Comparison of ENCODE assay signal across 33 cellular contexts in genomic region chr13:41137241-41137640, GRCh38. TPM values are rescaled to one million over a fixed set of nuclear protein-coding genes. Genes with fewer than 3 reads are reported as not detected.
DNase-seq lines count a peak whose midpoint lies in the region; ATAC-seq and TF ChIP-seq lines count a peak whose summit lies in the region.
"Had no signal": no experiment of that assay in that cellular context is flagged by ENCODE, and none has a peak within 500 bp of the region (broad histone marks: within the 10 kb centered on the region; RNA-seq: fewer than 3 reads in every experiment).

No MANE protein-coding gene starts in this region.

- H3K4me1 ChIP-seq in PC-3 (ENCODE audit: insufficient read depth, low read length): peaks cover 41% of the 10 kb centered on the region
- peaks cover 4 to 7% of the 10 kb centered on the region in 2 experiments for H3K4me1 ChIP-seq in trophoblast cell (ENCODE audit: control insufficient read depth in 1 of 2, insufficient read depth in 2 of 2, low read length in 2 of 2)
- peaks cover 7% of the 10 kb centered on the region for H3K4me1 ChIP-seq in CD8-positive, alpha-beta T cell (ENCODE audit: insufficient read depth, low read length)
- H3K4me1 ChIP-seq in ovary (ENCODE audit: insufficient read depth): peaks cover 3% of the 10 kb centered on the region
- H3K4me1 ChIP-seq in esophagus muscularis mucosa: peaks cover 5 to 9% (median 6%) of the 10 kb centered on the region in 4 donors
- H3K4me1 ChIP-seq: neural progenitor cell had no signal

- no peak for TF ChIP-seq POLR2A in ovary (IDR thresholded peaks at IDR 0.05)
- TF ChIP-seq POLR2A in esophagus muscularis mucosa (IDR thresholded peaks at IDR 0.05; ENCODE audit: low read depth): no peak

- no CpG with 5 or more reads among the region's 3 CpGs for WGBS in trophoblast cell (ENCODE audit: extremely low coverage, insufficient coverage, insufficient read length)
- 60 to 79% (median 71%) methylated on average over 3 of the region's 3 CpGs for WGBS in ovary, 3 donors
- 69% methylated on average over 3 of the region's 3 CpGs for WGBS in esophagus muscularis mucosa

- no peak overlapping the region for H2BK12ac ChIP-seq in trophoblast cell (ENCODE audit: low read length)

- peak overlapping the region; percentile 41; the same call in 1 of the 2 replicates for H3K4me3 ChIP-seq in PC-3 (ENCODE audit: low read length)
- no peak overlapping the region for H3K4me3 ChIP-seq in trophoblast cell (ENCODE audit: low read depth, low read length)
- H3K4me3 ChIP-seq in CD8-positive, alpha-beta T cell (ENCODE audit: low read depth, low read length): no peak overlapping the region
- no peak overlapping the region for H3K4me3 ChIP-seq in ovary
- no peak overlapping the region for H3K4me3 ChIP-seq in esophagus muscularis mucosa
- H3K4me3 ChIP-seq: BLaER1 treated with 17β-estradiol and CSF1 and Interleukin-3, amounts not matched to agents 10 nM and 100 nM; gastroesophageal sphincter; neural progenitor cell; SJCRH30; testis had no signal

- H3K4ac ChIP-seq in trophoblast cell (ENCODE audit: low read depth, low read length): no peak overlapping the region

- DNase-seq in DMS153 (lab: John Stamatoyannopoulos, UW) (peak; percentile 12), DMS153 treated with DMSO at 0.1 percent for 48 hours (lab: John Stamatoyannopoulos, UW; ENCODE audit: unreplicated experiment) (no peak), PC-3 (peak; percentile 79), trophoblast cell (peak; percentile 72 to 91), ovary (no peak), esophagus muscularis mucosa (ENCODE audit: extremely low spot score) (no peak)
- no peak for DNase-seq in CD8-positive, alpha-beta T cell
- DNase-seq: activated CD4-positive, alpha-beta T cell treated with anti-CD3 and anti-CD28 coated beads, Interleukin-2, amount 50 U/mL, for 4 hours; activated CD8-positive, alpha-beta memory T cell treated with anti-CD3 and anti-CD28 coated beads, Interleukin-2, amount 10 ng/mL, durations not matched to agents 7 days and 5 days; activated gamma-delta T cell; activated naive CD8-positive, alpha-beta T cell treated with anti-CD3 and anti-CD28 coated beads, Interleukin-2, amount 50 U/mL, for 24 hours; activated T-cell treated with anti-CD3 and anti-CD28 coated beads, Interleukin-2, amount 50 U/mL, for 4 hours; central memory CD4-positive, alpha-beta T cell; COR-L47; DMS79; endodermal cell; hippocampal formation; NCI-H1092 treated with DMSO at 0.1 percent for 48 hours; NCI-H2029; NCI-H82; right cardiac atrium; SJCRH30; stimulated activated CD4-positive, alpha-beta T cell treated with anti-CD3 and anti-CD28 coated beads, Interleukin-1b, Interleukin-23, amount 100 ng/mL, for 48 hours; stimulated activated CD8-positive, alpha-beta memory T cell treated with anti-CD3 and anti-CD28 coated beads, Interleukin-4, amount 100 ng/mL, for 48 hours; T-helper 1 cell; testis had no signal

- H3K14ac ChIP-seq in trophoblast cell (ENCODE audit: low read length): no peak overlapping the region

- H4K12ac ChIP-seq in trophoblast cell (ENCODE audit: low read depth, low read length): no peak overlapping the region

- no peak for TF ChIP-seq EP300 in ovary (IDR thresholded peaks at IDR 0.05)
- TF ChIP-seq EP300 in esophagus muscularis mucosa (IDR thresholded peaks at IDR 0.05): no peak

- H3K27ac ChIP-seq in PC-3 (ENCODE audit: low read length) (peak overlapping the region; percentile 99), trophoblast cell (ENCODE audit: low read depth, low read length) (no peak overlapping the region), ovary (no peak overlapping the region), esophagus muscularis mucosa (replicated peaks in 1 of 4) (no peak overlapping the region)
- H3K27ac ChIP-seq in CD8-positive, alpha-beta T cell (ENCODE audit: low read depth, low read length): no peak overlapping the region
- H3K27ac ChIP-seq: 22Rv1; BLaER1 treated with 17β-estradiol and CSF1 and Interleukin-3, amounts not matched to agents 10 nM and 100 nM; gastroesophageal sphincter; neural progenitor cell; SJCRH30; testis had no signal

- no peak overlapping the region for H2BK5ac ChIP-seq in trophoblast cell (ENCODE audit: low read depth, low read length, poor library complexity)

- no peak overlapping the region for H2BK120ac ChIP-seq in trophoblast cell (ENCODE audit: insufficient read depth, low read length, poor library complexity)

- POLR2A ChIA-PET in PC-3 (lab: Charles Lee; ENCODE audit: unreplicated experiment): no interaction called here
- POLR2A ChIA-PET in CD8-positive, alpha-beta T cell (lab: Charles Lee): no interaction called here

- no peaks in the 10 kb centered on the region for H3K9me3 ChIP-seq in PC-3 (ENCODE audit: low read length)
- H3K9me3 ChIP-seq in trophoblast cell (ENCODE audit: insufficient read depth, low read depth, low read length): no peaks in the 10 kb centered on the region
- no peaks in the 10 kb centered on the region for H3K9me3 ChIP-seq in CD8-positive, alpha-beta T cell (ENCODE audit: low read length)
- no peaks in the 10 kb centered on the region for H3K9me3 ChIP-seq in ovary
- H3K9me3 ChIP-seq in esophagus muscularis mucosa: no peaks in the 10 kb centered on the region
- H3K9me3 ChIP-seq: BLaER1 treated with 17β-estradiol and CSF1 and Interleukin-3, amounts not matched to agents 10 nM and 100 nM; gastroesophageal sphincter; SJCRH30; testis had no signal

- no peaks in the 10 kb centered on the region for H3K9me2 ChIP-seq in PC-3 (replicated peaks; ENCODE audit: low read length)

- H3K9ac ChIP-seq in PC-3 (ENCODE audit: low read length) (peak overlapping the region; percentile 79), trophoblast cell (ENCODE audit: low read length) (no peak overlapping the region)
- H3K9ac ChIP-seq: BLaER1 treated with 17β-estradiol and CSF1 and Interleukin-3, amounts not matched to agents 10 nM and 100 nM; neural progenitor cell had no signal

- TF ChIP-seq CTCF in PC-3 (conservative IDR thresholded peaks at IDR 0.05; ENCODE audit: low read depth, low read length): no peak
- TF ChIP-seq CTCF in CD8-positive, alpha-beta T cell (IDR thresholded peaks at IDR 0.05): no peak
- no peak for TF ChIP-seq CTCF in ovary (IDR thresholded peaks at IDR 0.05)
- TF ChIP-seq CTCF in esophagus muscularis mucosa (IDR thresholded peaks at IDR 0.05): no peak

- H3F3A ChIP-seq in PC-3 (ENCODE audit: low read length, unreplicated experiment): peaks cover 5% of the 10 kb centered on the region

- no peaks in the 10 kb centered on the region for H3K27me3 ChIP-seq in PC-3 (ENCODE audit: low read length)
- no peaks in the 10 kb centered on the region for H3K27me3 ChIP-seq in trophoblast cell (ENCODE audit: insufficient read depth, low read length)
- no peaks in the 10 kb centered on the region for H3K27me3 ChIP-seq in CD8-positive, alpha-beta T cell (ENCODE audit: insufficient read depth, low read length)
- no peaks in the 10 kb centered on the region for H3K27me3 ChIP-seq in ovary
- no peaks in the 10 kb centered on the region for H3K27me3 ChIP-seq in esophagus muscularis mucosa
- H3K27me3 ChIP-seq: BLaER1 treated with 17β-estradiol and CSF1 and Interleukin-3, amounts not matched to agents 10 nM and 100 nM; gastroesophageal sphincter; neural progenitor cell; SJCRH30; testis had no signal

- peaks cover 11% of the 10 kb centered on the region for H3K36me3 Mint-ChIP-seq in CD8-positive, alpha-beta T cell

- no peak overlapping the region for H3K27ac Mint-ChIP-seq in CD8-positive, alpha-beta T cell
- H3K27ac Mint-ChIP-seq: activated CD8-positive, alpha-beta memory T cell treated with anti-CD3 and anti-CD28 coated beads, Interleukin-2, amount 10 ng/mL, durations not matched to agents 7 days and 5 days; activated naive CD8-positive, alpha-beta T cell treated with anti-CD3 and anti-CD28 coated beads, Interleukin-2, amount 50 U/mL, for 24 hours; memory B cell; neural progenitor cell; stimulated activated naive CD8-positive, alpha-beta T cell treated with anti-CD3 and anti-CD28 coated beads, Interleukin-15, Interleukin-2, amounts not matched to agents 100 ng/mL and 50 ng/mL, for 24 hours had no signal

- H3K23ac ChIP-seq in trophoblast cell (ENCODE audit: low read length): no peak overlapping the region

- H4K91ac ChIP-seq in trophoblast cell (ENCODE audit: low read depth, low read length): no peak overlapping the region

- no peak overlapping the region for H4K8ac ChIP-seq in trophoblast cell (ENCODE audit: low read depth, low read length)

- CTCF ChIA-PET in PC-3 (lab: Charles Lee): interaction anchor here (1.5 kb wide), 1 partner anchor 83 kb away, joined by 5 read pairs; no protein-coding TSS in a partner anchor
- CTCF ChIA-PET in CD8-positive, alpha-beta T cell (lab: Charles Lee): no interaction called here

- peaks cover 25% of the 10 kb centered on the region for H3K4me1 Mint-ChIP-seq in CD8-positive, alpha-beta T cell (ENCODE audit: low read depth)

- H3K18ac ChIP-seq in trophoblast cell (ENCODE audit: low read length): no peak overlapping the region

- H3K9me3 Mint-ChIP-seq in CD8-positive, alpha-beta T cell: no peaks in the 10 kb centered on the region
- H3K9me3 Mint-ChIP-seq: activated naive CD8-positive, alpha-beta T cell treated with anti-CD3 and anti-CD28 coated beads, Interleukin-2, amount 50 U/mL, for 24 hours; activated T-cell treated with anti-CD3 and anti-CD28 coated beads, Interleukin-2, amount 50 U/mL, for 4 hours; endodermal cell; neural progenitor cell; stimulated activated naive CD8-positive, alpha-beta T cell treated with anti-CD3 and anti-CD28 coated beads, Interleukin-15, Interleukin-2, amounts not matched to agents 100 ng/mL and 50 ng/mL, for 24 hours had no signal

- no peak overlapping the region for H2AK5ac ChIP-seq in trophoblast cell (ENCODE audit: low read length)

- H4K20me1 ChIP-seq in PC-3 (ENCODE audit: low read length): no peaks in the 10 kb centered on the region
- H4K20me1 ChIP-seq: BLaER1 treated with 17β-estradiol and CSF1 and Interleukin-3, amounts not matched to agents 10 nM and 100 nM had no signal

- intact Hi-C loops in PC-3 (cut with micrococcal nuclease) (loop anchor here (5.0 to 10.0 kb wide), 2 partner anchors 75 to 178 kb away; partner anchors contain the start of genes NAA16 and WBP4), ovary (cut with DNase I) (loop anchor here in 2 of 4 donors (5.0 to 10.0 kb wide), 2 partner anchors 55 to 68 kb away; partner anchors contain the start of gene KBTBD7 (in 1 of the 2)), esophagus muscularis mucosa (cut with DNase I) (no loop called here)
- intact Hi-C loops in CD8-positive, alpha-beta T cell (cut with DNase I, micrococcal nuclease): loop anchor here in 1 of 2 experiments (10.0 kb wide), 2 partner anchors 212 to 362 kb away; partner anchors contain the start of gene MRPS31

- peaks cover 6% of the 10 kb centered on the region for H3K79me1 ChIP-seq in trophoblast cell (ENCODE audit: low read length)

- no peaks in the 10 kb centered on the region for H3K27me3 Mint-ChIP-seq in CD8-positive, alpha-beta T cell (ENCODE audit: low read depth)
- H3K27me3 Mint-ChIP-seq: activated CD8-positive, alpha-beta memory T cell treated with anti-CD3 and anti-CD28 coated beads, Interleukin-2, amount 10 ng/mL, durations not matched to agents 7 days and 5 days; activated naive CD8-positive, alpha-beta T cell treated with anti-CD3 and anti-CD28 coated beads, Interleukin-2, amount 50 U/mL, for 24 hours; memory B cell; stimulated activated naive CD8-positive, alpha-beta T cell treated with anti-CD3 and anti-CD28 coated beads, Interleukin-15, Interleukin-2, amounts not matched to agents 100 ng/mL and 50 ng/mL, for 24 hours had no signal

- H3K36me3 ChIP-seq in PC-3 (ENCODE audit: low read depth, low read length) (no peaks in the 10 kb centered on the region), trophoblast cell (ENCODE audit: control insufficient read depth in 1 of 2, insufficient read depth in 2 of 2, low read length in 2 of 2) (no peaks in the 10 kb centered on the region), ovary (no peaks in the 10 kb centered on the region), esophagus muscularis mucosa (no peaks in the 10 kb centered on the region)
- H3K36me3 ChIP-seq in CD8-positive, alpha-beta T cell (ENCODE audit: insufficient read depth, low read length): no peaks in the 10 kb centered on the region
- H3K36me3 ChIP-seq: BLaER1 treated with 17β-estradiol and CSF1 and Interleukin-3, amounts not matched to agents 10 nM and 100 nM; gastroesophageal sphincter; neural progenitor cell; SJCRH30 had no signal

- H2AFZ ChIP-seq in PC-3 (ENCODE audit: low read length) (0 out of 2 replicates have a peak overlapping the region, but pooled peaks have one; percentile 12), trophoblast cell (ENCODE audit: insufficient read depth, low read length, poor library complexity) (no peak overlapping the region)
- H2AFZ ChIP-seq: neural progenitor cell had no signal

- no TSS peak for BruUV-seq in PC-3 (replicated peaks; lab: Mats Ljungman, UMichigan)

- peak; percentile 14 for ATAC-seq in PC-3
- ATAC-seq in esophagus mucosa: peak; percentile 45
- no peak for ATAC-seq in CD8-positive, alpha-beta T cell
- ATAC-seq: activated CD8-positive, alpha-beta memory T cell treated with anti-CD3 and anti-CD28 coated beads, Interleukin-2, amount 10 ng/mL, durations not matched to agents 7 days and 5 days; activated naive CD8-positive, alpha-beta T cell treated with anti-CD3 and anti-CD28 coated beads, Interleukin-2, amount 50 U/mL, for 24 hours; activated T-cell treated with anti-CD3 and anti-CD28 coated beads, Interleukin-2, amount 50 U/mL, for 4 hours; gastroesophageal sphincter; right cardiac atrium had no signal

- H3K4me2 ChIP-seq in PC-3 (ENCODE audit: low read length) (peak overlapping the region; percentile 80), trophoblast cell (ENCODE audit: low read length) (no peak overlapping the region)
- H3K4me2 ChIP-seq: BLaER1 treated with 17β-estradiol and CSF1 and Interleukin-3, amounts not matched to agents 10 nM and 100 nM; neural progenitor cell had no signal

- H3K4me3 Mint-ChIP-seq in CD8-positive, alpha-beta T cell: no peak overlapping the region
- H3K4me3 Mint-ChIP-seq: activated CD8-positive, alpha-beta memory T cell treated with anti-CD3 and anti-CD28 coated beads, Interleukin-2, amount 10 ng/mL, durations not matched to agents 7 days and 5 days; activated naive CD8-positive, alpha-beta T cell treated with anti-CD3 and anti-CD28 coated beads, Interleukin-2, amount 50 U/mL, for 24 hours; activated T-cell treated with anti-CD3 and anti-CD28 coated beads, Interleukin-2, amount 50 U/mL, for 4 hours; endodermal cell; memory B cell; neural progenitor cell; stimulated activated naive CD8-positive, alpha-beta T cell treated with anti-CD3 and anti-CD28 coated beads, Interleukin-15, Interleukin-2, amounts not matched to agents 100 ng/mL and 50 ng/mL, for 24 hours had no signal

- peaks cover 11% of the 10 kb centered on the region for H3K79me2 ChIP-seq in PC-3 (ENCODE audit: low read length)
- H3K79me2 ChIP-seq in trophoblast cell (ENCODE audit: control insufficient read depth, insufficient read depth, low read length, poor library complexity): peaks cover 3% of the 10 kb centered on the region

RNA-seq across cellular contexts. Expression of gene KBTBD6, which starts 4.6 kb away (rescaled TPM):
- 4.4 and 5.1 TPM in 2 replicates for total RNA-seq in PC-3 (2014; rRNA removed)
- total RNA-seq in esophagus mucosa: 2.9 TPM
- polyA plus RNA-seq in trophoblast cell (2013): 2.9 and 3.2 TPM in 2 replicates
- 1 to 10 TPM; 2.2 to 2.3 TPM for total RNA-seq in CD8-positive, alpha-beta T cell
- 10 to 100 TPM in 3 of 7 donors, 1 to 10 TPM in 4; 7.4 to 13.9 (median 9.5) TPM for total RNA-seq in ovary
- 1 to 10 TPM; 3.7 to 7.0 TPM for polyA plus RNA-seq in ovary
- 1 to 10 TPM; 4.6 to 9.1 (median 7.5) TPM for total RNA-seq in esophagus muscularis mucosa

RNA-seq across cellular contexts. Expression of gene KBTBD7, which starts 57.1 kb away (rescaled TPM):
- total RNA-seq in PC-3 (2014; rRNA removed) (1.0 and 1.6 TPM in 2 replicates), esophagus mucosa (2.0 TPM), ovary (10 to 100 TPM in 1 of 7 donors, 1 to 10 TPM in 6; 5.2 to 11.8 (median 6.6) TPM), esophagus muscularis mucosa (10 to 100 TPM in 1 of 4 donors, 1 to 10 TPM in 3; 4.0 to 10.3 (median 7.7) TPM)
- 5.0 and 5.5 TPM in 2 replicates for polyA plus RNA-seq in trophoblast cell (2013)
- 1 to 10 TPM; 2.2 to 2.3 TPM for total RNA-seq in CD8-positive, alpha-beta T cell
- 1 to 10 TPM; 3.9 to 7.3 TPM for polyA plus RNA-seq in ovary

Comparison
In these comparisons a context has a peak if more than half of its experiments do, and no peak if none do; other contexts are left out.
1. DNase-seq: peak in DMS153 (single experiment), PC-3 (single experiment) and trophoblast cell (2 of 2); none in DMS153 treated with DMSO at 0.1 percent for 48 hours (single experiment), CD8-positive, alpha-beta T cell (0 of 7), ovary (0 of 5) and esophagus muscularis mucosa (single experiment).